8 cellular contexts compared by ENCODE assay signal in genomic region chr1:119631433-119632102, GRCh38. TPM values are rescaled to one million over a fixed set of nuclear protein-coding genes. Genes with fewer than 3 reads are reported as not detected.
DNase-seq lines count a peak whose midpoint lies in the region; ATAC-seq and TF ChIP-seq lines count a peak whose summit lies in the region.

No MANE protein-coding gene starts in this region.

- H3K27ac ChIP-seq in left ventricle myocardium inferior (replicated peaks): peak overlapping the region; percentile 95

- intact Hi-C loops in left ventricle myocardium inferior (cut with micrococcal nuclease): no loop called here

- H3K4me3 ChIP-seq in left ventricle myocardium inferior: peak overlapping the region; percentile 56

- H3K4me1 ChIP-seq in left ventricle myocardium inferior: peaks cover 99% of the 10 kb centered on the region

- peak; percentile 43 for TF ChIP-seq CTCF in left ventricle myocardium inferior (IDR thresholded peaks at IDR 0.05; ENCODE audit: borderline replicate concordance)

- DNase-seq in DMS79 treated with DMSO at 0.1 percent for 48 hours (lab: John Stamatoyannopoulos, UW) (peak; percentile 69), amygdala (lab: John Stamatoyannopoulos, UW) (peak in 44 of 56 donors; percentile 7 to 83 (median 38)), left ventricle myocardium inferior (peak; percentile 94), retina (peak; percentile 58), AML-193 (lab: John Stamatoyannopoulos, UW) (no peak), activated T-cell treated with anti-CD3 and anti-CD28 coated beads for 4 hours (no peak)

- ATAC-seq in HG03460 (IDR thresholded peaks at IDR 0.05; ENCODE audit: unreplicated experiment): peak; percentile 68
- no peak for ATAC-seq in HG02840 (IDR thresholded peaks at IDR 0.05; ENCODE audit: low FRiP score, unreplicated experiment)

- no peaks in the 10 kb centered on the region for H3K9me3 ChIP-seq in left ventricle myocardium inferior (replicated peaks)

- H3K36me3 ChIP-seq in left ventricle myocardium inferior: no peaks in the 10 kb centered on the region

- no peaks in the 10 kb centered on the region for H3K27me3 ChIP-seq in left ventricle myocardium inferior (ENCODE audit: low read depth)

RNA-seq across cellular contexts. Expression of gene ZNF697, which starts 16.5 kb away (rescaled TPM):
- total RNA-seq in left ventricle myocardium inferior: 9.4 TPM

Comparison
In these comparisons a context has a peak if more than half of its experiments do, and no peak if none do; other contexts are left out.
1. DNase-seq: peak in DMS79 treated with DMSO at 0.1 percent for 48 hours (single experiment), amygdala (44 of 56), left ventricle myocardium inferior (single experiment) and retina (single experiment); none in AML-193 (0 of 2) and activated T-cell treated with anti-CD3 and anti-CD28 coated beads for 4 hours (single experiment).